In genomic region chr13:24267801-24268200, GRCh38 we compare ENCODE assay signal across 10 cellular contexts. TPM values are rescaled to one million over a fixed set of nuclear protein-coding genes. Genes with fewer than 3 reads are reported as not detected.
DNase-seq lines count a peak whose midpoint lies in the region; ATAC-seq and TF ChIP-seq lines count a peak whose summit lies in the region.
"Had no signal": no experiment of that assay in that cellular context is flagged by ENCODE, and none has a peak within 500 bp of the region (broad histone marks: within the 10 kb centered on the region; RNA-seq: fewer than 3 reads in every experiment).

No MANE protein-coding gene starts in this region.

- H3K9ac ChIP-seq in adipocyte (ENCODE audit: low read length): peak overlapping the region; percentile 70

- no peaks in the 10 kb centered on the region for H3K9me3 ChIP-seq in left ventricle myocardium inferior (replicated peaks)
- no peaks in the 10 kb centered on the region for H3K9me3 ChIP-seq in adipocyte (ENCODE audit: control insufficient read depth, low read length)
- no peaks in the 10 kb centered on the region for H3K9me3 ChIP-seq in muscle layer of duodenum (ENCODE audit: control insufficient read depth in 1 of 2, low read length in 2 of 2)
- H3K9me3 ChIP-seq in tibial artery: no peaks in the 10 kb centered on the region

- H3K4me1 ChIP-seq in left ventricle myocardium inferior (peaks cover 60% of the 10 kb centered on the region), adipocyte (ENCODE audit: control insufficient read depth, insufficient read depth, low read length) (peaks cover 30% of the 10 kb centered on the region), muscle layer of duodenum (ENCODE audit: control insufficient read depth in 1 of 2, insufficient read depth in 2 of 2, low read length in 2 of 2) (peaks cover 17 to 18% of the 10 kb centered on the region in 2 donors), tibial artery (peaks cover 0 to 24% (median 14%) of the 10 kb centered on the region in 4 donors)

- H3K4me3 ChIP-seq in left ventricle myocardium inferior (peak overlapping the region; percentile 43), adipocyte (ENCODE audit: low read length) (peak overlapping the region; percentile 73), muscle layer of duodenum (ENCODE audit: low read depth in 1 of 2, low read length in 2 of 2) (peak overlapping the region in 1 of 2 donors; percentile 22), tibial artery (peak overlapping the region in 1 of 2 donors; percentile 2)

- no peak for ATAC-seq in Right ventricle myocardium inferior
- no peak for ATAC-seq in GM21723 (IDR thresholded peaks at IDR 0.05; ENCODE audit: unreplicated experiment)

- H3K27ac ChIP-seq in left ventricle myocardium inferior (replicated peaks) (peak overlapping the region; percentile 76), muscle layer of duodenum (ENCODE audit: low read length) (peak overlapping the region; percentile 65), tibial artery (peak overlapping the region; percentile 36 to 53)

- TF ChIP-seq CTCF in left ventricle myocardium inferior (IDR thresholded peaks at IDR 0.05; ENCODE audit: borderline replicate concordance) (no peak), tibial artery (IDR thresholded peaks at IDR 0.05) (no peak)

- H3K27me3 ChIP-seq in left ventricle myocardium inferior (ENCODE audit: low read depth): no peaks in the 10 kb centered on the region
- H3K27me3 ChIP-seq in adipocyte (replicated peaks; ENCODE audit: control insufficient read depth, insufficient read depth, low read length): no peaks in the 10 kb centered on the region
- no peaks in the 10 kb centered on the region for H3K27me3 ChIP-seq in muscle layer of duodenum (ENCODE audit: low read depth, low read length)
- H3K27me3 ChIP-seq in tibial artery: no peaks in the 10 kb centered on the region

- intact Hi-C loops in left ventricle myocardium inferior (cut with micrococcal nuclease) (no loop called here), Right ventricle myocardium inferior (cut with DNase I) (loop anchor here (5.0 kb wide), 1 partner anchor 40 kb away; the partner anchor contains the start of gene C1QTNF9), tibial artery (cut with DNase I; ENCODE audit: low total_unique reads) (no loop called here)

- DNase-seq in left ventricle myocardium inferior (no peak), Right ventricle myocardium inferior (ENCODE audit: missing footprints) (no peak), adipocyte (ENCODE audit: low read depth) (no peak), tibial artery (no peak), cerebellar cortex (ENCODE audit: low spot score) (no peak), NCI-H748 treated with DMSO at 0.1 percent for 48 hours (lab: John Stamatoyannopoulos, UW) (no peak)
- DNase-seq: NCI-H1436 treated with DMSO at 0.1 percent for 48 hours had no signal

- H3K36me3 ChIP-seq in left ventricle myocardium inferior: no peaks in the 10 kb centered on the region
- no peaks in the 10 kb centered on the region for H3K36me3 ChIP-seq in adipocyte (ENCODE audit: control insufficient read depth, insufficient read depth, low read length, severe bottlenecking)
- H3K36me3 ChIP-seq in muscle layer of duodenum (ENCODE audit: control insufficient read depth in 1 of 2, insufficient read depth in 2 of 2, low read length in 2 of 2): no peaks in the 10 kb centered on the region
- H3K36me3 ChIP-seq in tibial artery: no peaks in the 10 kb centered on the region

RNA-seq across cellular contexts. Expression of gene C1QTNF9, which starts 41.6 kb away (rescaled TPM):
- 3.0 TPM for total RNA-seq in left ventricle myocardium inferior
- 4.5 TPM for total RNA-seq in Right ventricle myocardium inferior
- total RNA-seq: renal cortical epithelial cell had no signal
